In genomic region chr9:114895605-114896004, GRCh38 we compare ENCODE assay signal across 11 cellular contexts. TPM values are rescaled to one million over a fixed set of nuclear protein-coding genes. Genes with fewer than 3 reads are reported as not detected.
DNase-seq lines count a peak whose midpoint lies in the region; ATAC-seq and TF ChIP-seq lines count a peak whose summit lies in the region.
"Had no signal": no experiment of that assay in that cellular context is flagged by ENCODE, and none has a peak within 500 bp of the region (broad histone marks: within the 10 kb centered on the region; RNA-seq: fewer than 3 reads in every experiment).

No MANE protein-coding gene starts in this region.

- ATAC-seq in IMR-90 (ENCODE audit: low read depth) (no peak), mucosa of descending colon (no peak), GM21737 (IDR thresholded peaks at IDR 0.05; ENCODE audit: unreplicated experiment) (no peak), HG03196 (IDR thresholded peaks at IDR 0.05; ENCODE audit: unreplicated experiment) (no peak)
- ATAC-seq in naive thymus-derived CD8-positive, alpha-beta T cell, result no peak

- peak overlapping the region; percentile 82 for H3K14ac ChIP-seq in IMR-90 (replicated peaks; ENCODE audit: low read depth, low read length)

- H2BK120ac ChIP-seq in IMR-90 (ENCODE audit: low read depth, low read length), result peak overlapping the region; percentile 96

- intact Hi-C loops in CD14-positive monocyte (cut with micrococcal nuclease), result loop anchor here in 1 of 2 donors (2.0 to 10.0 kb wide), 3 partner anchors 91 to 158 kb away; partner anchors contain the start of gene TNFSF15
- intact Hi-C loops in IMR-90 (cut with micrococcal nuclease), result loop anchor here (5.0 kb wide), 1 partner anchor 38 kb away; no protein-coding TSS in a partner anchor
- intact Hi-C loops in mucosa of descending colon (cut with DNase I, micrococcal nuclease), result no loop called here

- no peak overlapping the region for H2AK9ac ChIP-seq in IMR-90 (replicated peaks; ENCODE audit: low read depth, low read length, poor library complexity)

- H3K79me1 ChIP-seq in IMR-90 (ENCODE audit: low read depth in 1 of 2, low read length in 2 of 2), result no peaks in the 10 kb centered on the region

- peak overlapping the region; percentile 39 to 90 for H4K8ac ChIP-seq in IMR-90 (ENCODE audit: low read depth in 2 of 2, low read length in 2 of 2)

- WGBS in IMR-90 (ENCODE audit: extremely low coverage in 2 of 2, insufficient read length in 1 of 2), 2 experiments, result no CpG with 5 or more reads among the region's 1 CpG

- peak overlapping the region; percentile 93 for H4K91ac ChIP-seq in IMR-90 (ENCODE audit: insufficient read depth, low read depth, low read length)

- peak overlapping the region; percentile 89 for H3K23ac ChIP-seq in IMR-90 (ENCODE audit: low read depth, low read length)

- in situ Hi-C loops in IMR-90 (cut with MboI; ENCODE audit: low sequenced_read_pairs), result no loop called here

- H4K5ac ChIP-seq in IMR-90 (ENCODE audit: low read depth, low read length), result peak overlapping the region; percentile 81

- peaks cover 38% of the 10 kb centered on the region for H3K4me1 Mint-ChIP-seq in CD14-positive monocyte
- peaks cover 25 to 38% (median 35%) of the 10 kb centered on the region in 4 donors for H3K4me1 Mint-ChIP-seq in naive thymus-derived CD8-positive, alpha-beta T cell

- H2AFZ ChIP-seq in IMR-90 (replicated peaks; ENCODE audit: low read length, poor library complexity), result no peak overlapping the region

- H3K18ac ChIP-seq in IMR-90 (ENCODE audit: low read depth, low read length), result peak overlapping the region; percentile 87

- H3K9me3 Mint-ChIP-seq in CD14-positive monocyte, result peaks cover 0 to 3% (median 0%) of the 10 kb centered on the region in 7 donors
- no peaks in the 10 kb centered on the region for H3K9me3 Mint-ChIP-seq in naive thymus-derived CD8-positive, alpha-beta T cell

- H2BK15ac ChIP-seq in IMR-90 (ENCODE audit: low read depth, low read length), result peak overlapping the region; percentile 74

- peak overlapping the region; percentile 94 for H3K4ac ChIP-seq in IMR-90 (ENCODE audit: low read depth, low read length)

- peak overlapping the region; percentile 94 for H2BK20ac ChIP-seq in IMR-90 (ENCODE audit: low read depth, low read length)

- TF ChIP-seq POLR2A in IMR-90 (IDR thresholded peaks at IDR 0.05; ENCODE audit: low read depth, low read length), result no peak

- BruUV-seq in IMR-90 (replicated peaks; lab: Mats Ljungman, UMichigan), result no TSS peak

- no peak overlapping the region for H3K4me2 ChIP-seq in IMR-90 (ENCODE audit: low read depth, low read length)

- H3K4me3 ChIP-seq in IMR-90 (ENCODE audit: insufficient read depth, low read depth, low read length) (no peak overlapping the region), cardiac fibroblast (replicated peaks in 1 of 2; ENCODE audit: low read depth in 2 of 2, low read length in 2 of 2) (no peak overlapping the region), mucosa of descending colon (no peak overlapping the region)

- POLR2A ChIA-PET in IMR-90 (lab: Charles Lee; ENCODE audit: unreplicated experiment), result no interaction called here
- POLR2A ChIA-PET in naive thymus-derived CD8-positive, alpha-beta T cell (lab: Charles Lee), result interaction anchor here (0.7 to 1.2 kb wide), 2 partner anchors 27 to 35 kb away, joined by 4 read pairs; partner anchors contain the start of gene TNFSF8

- H3K4me3 Mint-ChIP-seq in CD14-positive monocyte, result peak overlapping the region in 1 of 2 donors; percentile 36
- H3K4me3 Mint-ChIP-seq in naive thymus-derived CD8-positive, alpha-beta T cell, result peak overlapping the region in 4 of 10 donors; percentile 4 to 51 (median 18)

- H3K36me3 Mint-ChIP-seq in CD14-positive monocyte, result peaks cover 8 to 9% of the 10 kb centered on the region in 2 donors
- peaks cover 5 to 27% (median 9%) of the 10 kb centered on the region in 3 donors for H3K36me3 Mint-ChIP-seq in naive thymus-derived CD8-positive, alpha-beta T cell

- no peak overlapping the region for H3K9ac ChIP-seq in IMR-90 (ENCODE audit: low read depth, low read length)

- H3K36me3 ChIP-seq in IMR-90 (ENCODE audit: control insufficient read depth, insufficient read depth, low read length), result no peaks in the 10 kb centered on the region
- no peaks in the 10 kb centered on the region for H3K36me3 ChIP-seq in mucosa of descending colon (ENCODE audit: low read depth)
- H3K36me3 ChIP-seq: WERI-Rb-1 had no signal

- H2BK5ac ChIP-seq in IMR-90 (ENCODE audit: low read depth, low read length, poor library complexity, severe bottlenecking), result peak overlapping the region; percentile 88

- CTCF ChIA-PET in IMR-90 (lab: Yijun Ruan, JAX), result interaction anchor here (0.7 to 1.8 kb wide), 2 partner anchors 11 to 119 kb away, joined by 3 to 7 read pairs; no protein-coding TSS in a partner anchor

- no peak for TF ChIP-seq CTCF in CD14-positive monocyte (IDR thresholded peaks at IDR 0.05)
- no peak for TF ChIP-seq CTCF in IMR-90 (conservative IDR thresholded peaks at IDR 0.05; ENCODE audit: low read depth, low read length)
- no peak for TF ChIP-seq CTCF in cardiac fibroblast (IDR thresholded peaks at IDR 0.05; ENCODE audit: low read depth, low read length)
- no peak for TF ChIP-seq CTCF in mucosa of descending colon (IDR thresholded peaks at IDR 0.05)

- peak overlapping the region; percentile 90 for H3K27ac ChIP-seq in IMR-90 (ENCODE audit: insufficient read depth, low read length)
- no peak overlapping the region for H3K27ac ChIP-seq in substantia nigra (ENCODE audit: low read depth, low read length, poor library complexity, severe bottlenecking)
- H3K27ac ChIP-seq: WERI-Rb-1 had no signal

- peaks cover 0 to 1% (median 0%) of the 10 kb centered on the region in 3 donors for H3K27me3 Mint-ChIP-seq in CD14-positive monocyte (ENCODE audit: low read depth in 3 of 3)
- no peaks in the 10 kb centered on the region for H3K27me3 Mint-ChIP-seq in naive thymus-derived CD8-positive, alpha-beta T cell

- H3K56ac ChIP-seq in IMR-90 (ENCODE audit: extremely low read depth, insufficient read depth, low read length), result peak overlapping the region; percentile 91

- H3K9me3 ChIP-seq in IMR-90 (ENCODE audit: control insufficient read depth, insufficient read depth, low read length) (no peaks in the 10 kb centered on the region), mucosa of descending colon (no peaks in the 10 kb centered on the region)

- H3K4me1 ChIP-seq in IMR-90 (ENCODE audit: control insufficient read depth, insufficient read depth, low read length), result peaks cover 30% of the 10 kb centered on the region
- H3K4me1 ChIP-seq in mucosa of descending colon (ENCODE audit: low read depth), result no peaks in the 10 kb centered on the region

- H3K9me1 ChIP-seq in IMR-90 (ENCODE audit: insufficient read depth, low read length), result peaks cover 31% of the 10 kb centered on the region

- peak overlapping the region; percentile 53 for H2AK5ac ChIP-seq in IMR-90 (ENCODE audit: low read depth, low read length)

- no peak for DNase-seq in CD14-positive monocyte (ENCODE audit: low spot score)
- DNase-seq in IMR-90, result peak; percentile 23
- peak; percentile 60 to 65 for DNase-seq in cardiac fibroblast (ENCODE audit: low read depth in 2 of 2)
- no peak for DNase-seq in naive thymus-derived CD8-positive, alpha-beta T cell
- no peak for DNase-seq in mucosa of descending colon
- DNase-seq in substantia nigra (lab: John Stamatoyannopoulos, UW), result no peak
- DNase-seq: left colon, NCI-H1417 treated with DMSO at 0.1 percent for 48 hours, WERI-Rb-1 had no signal

- H3K27me3 ChIP-seq in IMR-90 (ENCODE audit: control insufficient read depth, insufficient read depth, low read length), result no peaks in the 10 kb centered on the region

- no peak for TF ChIP-seq RAD21 in IMR-90 (IDR thresholded peaks at IDR 0.05; ENCODE audit: low read length)

- dilution Hi-C loops in IMR-90 (cut with HindIII; ENCODE audit: low sequenced_read_pairs, unreplicated experiment), result no loop called here

- H4K20me1 ChIP-seq in IMR-90 (ENCODE audit: insufficient read depth, low read length), result no peaks in the 10 kb centered on the region

- H3K27ac Mint-ChIP-seq in CD14-positive monocyte, result peak overlapping the region; percentile 84 to 97 (median 92)
- H3K27ac Mint-ChIP-seq in naive thymus-derived CD8-positive, alpha-beta T cell, result peak overlapping the region in 8 of 10 donors; percentile 5 to 60 (median 29)

TF ChIP-seq in IMR-90, 13 proteins besides CTCF, POLR2A, EP300 and RAD21:
- TF ChIP-seq CEBPB (IDR thresholded peaks at IDR 0.05; ENCODE audit: low read depth, low read length), result peak; percentile 59
- no peak for TF ChIP-seq USF2 (IDR thresholded peaks at IDR 0.05; ENCODE audit: low read depth, low read length)
- no peak for TF ChIP-seq FOS (IDR thresholded peaks at IDR 0.05; ENCODE audit: low read depth, low read length)

RNA-seq across cellular contexts. Expression of gene TNFSF8, which starts 34.8 kb away (rescaled TPM):
- polyA plus RNA-seq in CD14-positive monocyte (10 to 100 TPM; 34.0 to 42.9 TPM), IMR-90 (2012; rRNA removed) (not detected in 2 replicates)
- total RNA-seq in IMR-90 (2012; rRNA removed) (not detected in 2 replicates), mucosa of descending colon (1 to 10 TPM; 1.0 to 1.3 (median 1.0) TPM)
- not detected in 2 replicates for polyA plus RNA-seq in IMR-90 (2012; cell fraction: cytosol; rRNA removed)
- polyA plus RNA-seq in IMR-90 (2012; cell fraction: nucleus; rRNA removed; ENCODE audit: low replicate concordance), result not detected in 2 replicates
- 10 to 100 TPM; 15.9 to 21.3 TPM for total RNA-seq in naive thymus-derived CD8-positive, alpha-beta T cell
- polyA plus RNA-seq in naive thymus-derived CD8-positive, alpha-beta T cell, result 10 to 100 TPM; 38.4 to 81.3 (median 69.8) TPM

Comparison
In these comparisons a context has a peak if more than half of its experiments do, and no peak if none do; other contexts are left out.
1. DNase-seq: peak in IMR-90 (single experiment) and cardiac fibroblast (2 of 2); none in CD14-positive monocyte (single experiment), naive thymus-derived CD8-positive, alpha-beta T cell (0 of 10), mucosa of descending colon (0 of 3) and substantia nigra (0 of 49).
2. RNA of gene TNFSF8, which starts 34.8 kb away (total RNA-seq): 15.9 to 21.3 TPM in naive thymus-derived CD8-positive, alpha-beta T cell; 1.0 to 1.3 TPM in mucosa of descending colon and not detected in IMR-90; every median in the first group is over 4 times any median in the second.